Comparison of ENCODE assay signal across 21 cellular contexts in the genomic region with DNA sequence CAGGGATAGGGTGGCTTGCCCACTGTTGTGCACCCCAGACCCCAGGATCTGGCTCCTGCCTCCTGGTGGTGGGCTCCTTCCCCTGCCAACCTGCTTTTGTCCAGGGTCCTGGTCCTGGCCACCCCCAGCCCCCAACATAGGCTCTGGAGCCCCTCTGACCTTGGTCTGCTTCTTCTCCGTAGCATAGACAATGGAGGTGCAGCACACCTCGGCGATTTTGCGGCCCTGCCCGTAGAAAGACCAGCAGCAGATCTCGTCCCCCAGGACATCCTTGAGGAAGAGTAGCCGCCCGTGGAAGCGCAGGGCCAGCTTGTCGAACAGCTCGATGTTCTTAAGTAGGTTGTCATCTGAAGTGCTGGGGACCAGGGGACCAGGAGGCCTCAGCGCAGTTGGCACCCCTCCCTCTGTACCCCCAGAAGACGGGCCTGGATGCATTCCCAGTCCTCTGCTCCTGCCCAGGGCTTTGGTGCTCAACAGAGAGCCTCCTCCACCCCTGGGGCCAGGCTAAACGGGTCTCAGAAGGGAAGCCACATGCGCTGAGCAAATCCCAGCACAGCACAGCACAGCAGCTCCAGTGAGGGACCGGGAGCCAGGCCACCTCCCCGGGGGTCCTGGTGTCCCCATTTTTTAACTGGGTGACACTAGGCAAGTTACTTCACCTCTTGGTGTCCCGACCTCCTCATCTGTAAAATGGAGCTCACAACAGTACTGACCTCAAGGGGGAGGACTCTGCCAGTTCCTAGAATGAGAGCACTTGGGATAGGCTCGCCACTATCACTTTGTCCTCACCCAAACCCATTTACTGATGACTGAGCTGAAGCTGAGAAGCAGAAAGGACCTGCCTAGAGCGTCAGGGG. TPM values are rescaled to one million over a fixed set of nuclear protein-coding genes. Genes with fewer than 3 reads are reported as not detected.
"Had no signal": no experiment of that assay in that cellular context is flagged by ENCODE, and none has a peak within 500 bp of the region (broad histone marks: within the 10 kb centered on the region; RNA-seq: fewer than 3 reads in every experiment).

No MANE protein-coding gene starts in this region.

- H3K27ac ChIP-seq: body of pancreas, epithelial cell of prostate, lower lobe of right lung, tibial artery, uterus had no signal

- H3K36me3 ChIP-seq: uterus had no signal

- H3K4me1 Mint-ChIP-seq: activated CD4-positive, alpha-beta T cell treated with anti-CD3 and anti-CD28 coated beads for 36 hours had no signal

- FAIRE-seq: colon, islet of Langerhans, TTC549 had no signal

- H3K27ac Mint-ChIP-seq: activated CD4-positive, alpha-beta T cell treated with anti-CD3 and anti-CD28 coated beads for 36 hours; activated naive CD8-positive, alpha-beta T cell treated with anti-CD3 and anti-CD28 coated beads, Interleukin-2, amount 10 ng/mL, durations not matched to agents 7 days and 5 days; natural killer cell treated with Interleukin-12 subunit alpha and Interleukin-12 subunit beta and Interleukin-15 and Interleukin-18, amount 100 ng/mL, for 72 hours; T-helper 2 cell treated with Interferon-gamma antibody and Interleukin-4, amounts not matched to agents 5 μg/mL and 100 μg/mL, for 36 hours had no signal

- ATAC-seq: activated CD4-positive, alpha-beta T cell treated with anti-CD3 and anti-CD28 coated beads for 36 hours; body of pancreas; stimulated activated naive CD8-positive, alpha-beta T cell treated with anti-CD3 and anti-CD28 coated beads, Interleukin-15, Interleukin-2, amounts not matched to agents 100 U/mL and 50 U/mL, for 24 hours had no signal

- H3K9me3 ChIP-seq: body of pancreas, lower lobe of right lung, tibial artery, uterus had no signal

- H3K4me1 ChIP-seq: body of pancreas, lower lobe of right lung, tibial artery, uterus had no signal

- H3K4me3 ChIP-seq: body of pancreas, dorsolateral prefrontal cortex, lower lobe of right lung, tibial artery, uterus had no signal

- H3K27me3 Mint-ChIP-seq: activated CD4-positive, alpha-beta T cell treated with anti-CD3 and anti-CD28 coated beads for 36 hours; activated naive CD8-positive, alpha-beta T cell treated with anti-CD3 and anti-CD28 coated beads, Interleukin-2, amount 10 ng/mL, durations not matched to agents 7 days and 5 days; natural killer cell treated with Interleukin-12 subunit alpha and Interleukin-12 subunit beta and Interleukin-15 and Interleukin-18, amount 100 ng/mL, for 72 hours had no signal

- H3K9me3 Mint-ChIP-seq: activated naive CD8-positive, alpha-beta T cell treated with anti-CD3 and anti-CD28 coated beads, Interleukin-2, amount 10 ng/mL, durations not matched to agents 7 days and 5 days; natural killer cell treated with Interleukin-12 subunit alpha and Interleukin-12 subunit beta and Interleukin-15 and Interleukin-18, amount 100 ng/mL, for 72 hours; T-helper 2 cell treated with Interferon-gamma antibody and Interleukin-4, amounts not matched to agents 5 μg/mL and 100 μg/mL, for 36 hours had no signal

- H3K27me3 ChIP-seq: body of pancreas, dorsolateral prefrontal cortex, tibial artery, uterus had no signal

- DNase-seq: activated CD4-positive, alpha-beta T cell treated with anti-CD3 and anti-CD28 coated beads for 36 hours; activated CD4-positive, alpha-beta T cell treated with anti-CD3 and anti-CD28 coated beads, Interleukin-2, amount 50 U/mL, for 48 hours; activated naive CD8-positive, alpha-beta T cell treated with anti-CD3 and anti-CD28 coated beads, Interleukin-2, amount 10 ng/mL, durations not matched to agents 7 days and 5 days; body of pancreas; caudate nucleus; foreskin melanocyte; glutamatergic neuron; hippocampal formation; lower lobe of right lung; stimulated activated CD4-positive, alpha-beta T cell treated with anti-CD3 and anti-CD28 coated beads, Interleukin-12 subunit alpha, Interleukin-12 subunit beta, amount 100 ng/mL, for 4 hours; stimulated activated CD4-positive, alpha-beta T cell treated with anti-CD3 and anti-CD28 coated beads, Interleukin-2, amount 100 ng/mL, for 24 hours; stimulated activated naive CD8-positive, alpha-beta T cell treated with anti-CD3 and anti-CD28 coated beads, Interleukin-15, Interleukin-2, amounts not matched to agents 100 U/mL and 50 U/mL, for 24 hours; uterus had no signal

- H3K4me3 Mint-ChIP-seq: activated CD4-positive, alpha-beta T cell treated with anti-CD3 and anti-CD28 coated beads for 36 hours; activated naive CD8-positive, alpha-beta T cell treated with anti-CD3 and anti-CD28 coated beads, Interleukin-2, amount 10 ng/mL, durations not matched to agents 7 days and 5 days; natural killer cell treated with Interleukin-12 subunit alpha and Interleukin-12 subunit beta and Interleukin-15 and Interleukin-18, amount 100 ng/mL, for 72 hours; T-helper 2 cell treated with Interferon-gamma antibody and Interleukin-4, amounts not matched to agents 5 μg/mL and 100 μg/mL, for 36 hours had no signal

RNA-seq across cellular contexts. Expression of a gene that starts 11.7 kb away (rescaled TPM):
- total RNA-seq: activated naive CD8-positive, alpha-beta T cell treated with anti-CD3 and anti-CD28 coated beads, Interleukin-2, amount 10 ng/mL, durations not matched to agents 7 days and 5 days; natural killer cell treated with Interleukin-12 subunit alpha and Interleukin-12 subunit beta and Interleukin-15 and Interleukin-18, amount 100 ng/mL, for 72 hours had no signal
